ENCODE assay signal across 11 cellular contexts in the genomic region with DNA sequence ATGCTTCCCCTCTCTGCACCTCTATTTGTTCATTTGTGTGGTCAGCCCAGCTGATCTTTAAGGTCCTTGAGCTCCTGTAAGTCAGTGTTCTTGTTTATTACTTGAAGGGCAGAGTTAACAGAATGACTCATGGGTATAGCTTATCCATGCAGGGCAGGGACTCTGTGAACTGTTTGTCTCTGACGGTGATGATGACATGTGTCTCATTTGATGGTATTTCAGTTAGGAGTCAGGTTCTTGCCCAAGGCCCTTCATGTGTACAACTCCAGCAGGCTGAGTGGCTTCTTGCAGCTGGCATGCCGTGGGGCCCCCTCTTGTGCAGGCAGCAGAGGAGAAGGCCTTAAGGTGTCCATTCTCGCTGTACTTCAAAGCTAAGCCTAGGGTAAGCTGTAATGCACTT.
DNase-seq lines count a peak whose midpoint lies in the region; ATAC-seq, FAIRE-seq and TF ChIP-seq lines count a peak whose summit lies in the region.
"Had no signal": no experiment of that assay in that cellular context is flagged by ENCODE, and none has a peak within 500 bp of the region (broad histone marks: within the 10 kb centered on the region; RNA-seq: fewer than 3 reads in every experiment).

No MANE protein-coding gene starts in this region.

- TF ChIP-seq POLR2A in HepG2 (IDR thresholded peaks at IDR 0.05; ENCODE audit: insufficient read depth in 1 of 2, low read depth in 2 of 2, low read length in 2 of 2) = no peak

- no peaks in the 10 kb centered on the region for H3K36me3 Mint-ChIP-seq in activated naive CD4-positive, alpha-beta T cell treated with anti-CD3 and anti-CD28 coated beads for 36 hours (ENCODE audit: low read depth)
- peaks cover 8% of the 10 kb centered on the region for H3K36me3 Mint-ChIP-seq in progenitor cell of endocrine pancreas (ENCODE audit: insufficient read depth)
- H3K36me3 Mint-ChIP-seq: CD14-positive monocyte had no signal

- peaks cover 37% of the 10 kb centered on the region for H3K79me2 ChIP-seq in HepG2 (ENCODE audit: insufficient read depth, low read length)

- no peaks in the 10 kb centered on the region for H3K4me1 Mint-ChIP-seq in activated naive CD4-positive, alpha-beta T cell treated with anti-CD3 and anti-CD28 coated beads for 36 hours (ENCODE audit: low read depth)
- peaks cover 26% of the 10 kb centered on the region for H3K4me1 Mint-ChIP-seq in progenitor cell of endocrine pancreas (ENCODE audit: low read depth)
- H3K4me1 Mint-ChIP-seq: CD14-positive monocyte had no signal

- peaks cover 0 to 2% of the 10 kb centered on the region in 2 experiments; a peak in 2 of 5 replicates for H3K36me3 ChIP-seq in HepG2 (replicated peaks in 1 of 2; ENCODE audit: control insufficient read depth in 1 of 2, insufficient read depth in 2 of 2, low read length in 2 of 2)
- H3K36me3 ChIP-seq in H7 (replicated peaks; ENCODE audit: control insufficient read depth, insufficient read depth, low read length) = no peaks in the 10 kb centered on the region

- WGBS in HepG2 (ENCODE audit: low lambda C conversion rate) = 44% methylated on average over 3 of the region's 3 CpGs

- BruUV-seq in HepG2 (replicated peaks; lab: Mats Ljungman, UMichigan) = no TSS peak

- peak overlapping the region; percentile 8; the same call in 1 of the 2 replicates for H3K4me2 ChIP-seq in HepG2 (ENCODE audit: low read depth, low read length)

- ATAC-seq in HepG2 = peak; percentile 86

- no peaks in the 10 kb centered on the region for H3K9me3 ChIP-seq in HepG2 (ENCODE audit: low read length)
- H3K9me3 ChIP-seq: ascending aorta had no signal

- peaks cover 7% of the 10 kb centered on the region for H3K9me3 Mint-ChIP-seq in activated naive CD4-positive, alpha-beta T cell treated with anti-CD3 and anti-CD28 coated beads for 36 hours
- H3K9me3 Mint-ChIP-seq in progenitor cell of endocrine pancreas (ENCODE audit: low read depth) = no peaks in the 10 kb centered on the region

- POLR2A ChIA-PET in HepG2 (lab: Yijun Ruan, JAX) = interaction anchor here (0.6 to 4.8 kb wide), 8 partner anchors 16 to 82 kb away, joined by 3 to 67 read pairs (median 6); no protein-coding TSS in a partner anchor

- H3K27me3 ChIP-seq in HepG2 (ENCODE audit: control insufficient read depth in 1 of 2, insufficient read depth in 2 of 2, low read length in 2 of 2) = no peaks in the 10 kb centered on the region
- H3K27me3 ChIP-seq in H7 (ENCODE audit: control insufficient read depth, insufficient read depth, low read length) = peaks cover 2% of the 10 kb centered on the region; the same call in 1 of the 2 replicates
- H3K27me3 ChIP-seq: ascending aorta had no signal

- H3K27me3 Mint-ChIP-seq in activated naive CD4-positive, alpha-beta T cell treated with anti-CD3 and anti-CD28 coated beads for 36 hours (ENCODE audit: low read depth) = peaks cover 4% of the 10 kb centered on the region
- no peaks in the 10 kb centered on the region for H3K27me3 Mint-ChIP-seq in progenitor cell of endocrine pancreas

- in situ Hi-C loops in HepG2 (cut with HindIII; ENCODE audit: extremely low pct_ligation_motif_present, low pct_unique_long_range_greater_than_20kb) = no loop called here

- TF ChIP-seq EP300 in HepG2 (IDR thresholded peaks at IDR 0.05; ENCODE audit: low read depth in 2 of 2, low read length in 2 of 2) = peak; percentile 34 to 39; a peak in 2 of 4 replicates
- TF ChIP-seq EP300 in HepG2 (CRISPR knock-in tag; IDR thresholded peaks at IDR 0.05; ENCODE audit: borderline replicate concordance) = peak; percentile 55; the same call in 1 of the 2 replicates

- intact Hi-C loops in HepG2 (cut with micrococcal nuclease; ENCODE audit: unreplicated experiment) = no loop called here
- intact Hi-C loops in activated naive CD4-positive, alpha-beta T cell treated with anti-CD3 and anti-CD28 coated beads for 36 hours (cut with micrococcal nuclease) = no loop called here

- H3K4me3 ChIP-seq in HepG2 (replicated peaks in 1 of 3; ENCODE audit: insufficient read depth in 1 of 3, low read depth in 2 of 3, low read length in 3 of 3) (no peak overlapping the region), H7 (ENCODE audit: insufficient read depth, low read depth, low read length) (no peak overlapping the region)
- H3K4me3 ChIP-seq: ascending aorta had no signal

- H3K4me1 ChIP-seq in HepG2 (ENCODE audit: insufficient read depth, low read length) = peaks cover 48% of the 10 kb centered on the region

- no peak overlapping the region for H3K27ac Mint-ChIP-seq in activated naive CD4-positive, alpha-beta T cell treated with anti-CD3 and anti-CD28 coated beads for 36 hours
- no peak overlapping the region for H3K27ac Mint-ChIP-seq in progenitor cell of endocrine pancreas

- H3K9ac ChIP-seq in HepG2 (ENCODE audit: insufficient read depth, low read depth, low read length) = no peak overlapping the region

- H4K20me1 ChIP-seq in HepG2 (ENCODE audit: insufficient read depth, low read length) = no peaks in the 10 kb centered on the region

- FAIRE-seq in HepG2 (lab: Jason Lieb, UNC) = no peak

- CTCF ChIA-PET in HepG2 (lab: Yijun Ruan, JAX; ENCODE audit: low intra/inter-chr PET ratio, low total read pairs) = no interaction called here
- CTCF ChIA-PET in activated naive CD4-positive, alpha-beta T cell treated with anti-CD3 and anti-CD28 coated beads for 36 hours (lab: Charles Lee) = no interaction called here

- H3K4me3 Mint-ChIP-seq in activated naive CD4-positive, alpha-beta T cell treated with anti-CD3 and anti-CD28 coated beads for 36 hours = no peak overlapping the region
- H3K4me3 Mint-ChIP-seq in progenitor cell of endocrine pancreas (ENCODE audit: low read depth) = no peak overlapping the region
- H3K4me3 Mint-ChIP-seq: CD14-positive monocyte had no signal

- H2AFZ ChIP-seq in HepG2 (ENCODE audit: low read length) = no peak overlapping the region

- DNase-seq in AG09319 (ENCODE audit: extremely low read depth, low read depth) = peak; percentile 50
- DNase-seq in NCI-H510A treated with DMSO at 0.1 percent for 48 hours (lab: John Stamatoyannopoulos, UW) = peak; percentile 35
- peak; percentile 82 for DNase-seq in epithelial cell of prostate (ENCODE audit: low read depth, low spot score)
- DNase-seq in HepG2 (ENCODE audit: low spot score) = peak; percentile 88
- DNase-seq in H7 = no peak
- DNase-seq in activated naive CD4-positive, alpha-beta T cell treated with anti-CD3 and anti-CD28 coated beads for 36 hours = no peak
- DNase-seq in progenitor cell of endocrine pancreas (ENCODE audit: low spot score, unreplicated experiment) = no peak
- no peak for DNase-seq in T-helper 2 cell
- DNase-seq: NK-92 treated with Interleukin-12 subunit alpha and Interleukin-12 subunit beta, amount 100 ng/mL, for 24 hours had no signal

- TF ChIP-seq RAD21 in HepG2 (CRISPR knock-in tag; IDR thresholded peaks at IDR 0.05) = no peak

- peak overlapping the region; percentile 26 for H3K27ac ChIP-seq in epithelial cell of prostate
- peak overlapping the region; percentile 13 for H3K27ac ChIP-seq in HepG2 (ENCODE audit: extremely low read length, insufficient read depth, low read length)

- TF ChIP-seq CTCF in AG09319 (IDR thresholded peaks at IDR 0.05; ENCODE audit: low read depth, low read length) (no peak), HepG2 (CRISPR knock-in tag; IDR thresholded peaks at IDR 0.05) (no peak), progenitor cell of endocrine pancreas (IDR thresholded peaks at IDR 0.05; ENCODE audit: unreplicated experiment) (no peak)

TF ChIP-seq in HepG2, 621 proteins besides CTCF, POLR2A, EP300 and RAD21 (continues in another document):
- TF ChIP-seq, protein P1, sequence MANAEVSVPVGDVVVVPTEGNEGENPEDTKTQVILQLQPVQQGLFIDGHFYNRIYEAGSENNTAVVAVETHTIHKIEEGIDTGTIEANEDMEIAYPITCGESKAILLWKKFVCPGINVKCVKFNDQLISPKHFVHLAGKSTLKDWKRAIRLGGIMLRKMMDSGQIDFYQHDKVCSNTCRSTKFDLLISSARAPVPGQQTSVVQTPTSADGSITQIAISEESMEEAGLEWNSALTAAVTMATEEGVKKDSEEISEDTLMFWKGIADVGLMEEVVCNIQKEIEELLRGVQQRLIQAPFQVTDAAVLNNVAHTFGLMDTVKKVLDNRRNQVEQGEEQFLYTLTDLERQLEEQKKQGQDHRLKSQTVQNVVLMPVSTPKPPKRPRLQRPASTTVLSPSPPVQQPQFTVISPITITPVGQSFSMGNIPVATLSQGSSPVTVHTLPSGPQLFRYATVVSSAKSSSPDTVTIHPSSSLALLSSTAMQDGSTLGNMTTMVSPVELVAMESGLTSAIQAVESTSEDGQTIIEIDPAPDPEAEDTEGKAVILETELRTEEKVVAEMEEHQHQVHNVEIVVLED (CRISPR knock-in tag; IDR thresholded peaks at IDR 0.05; ENCODE audit: borderline replicate concordance) = no peak
- TF ChIP-seq KLF6 (CRISPR knock-in tag; IDR thresholded peaks at IDR 0.05) (no peak), JUNB (CRISPR knock-in tag; IDR thresholded peaks at IDR 0.05; ENCODE audit: borderline replicate concordance) (peak; percentile 36; the same call in 1 of the 2 replicates), FOXO1 (CRISPR knock-in tag; IDR thresholded peaks at IDR 0.05) (peak; percentile 31; the same call in 1 of the 2 replicates), STAT5B (CRISPR knock-in tag; IDR thresholded peaks at IDR 0.05) (no peak), THAP11 (CRISPR knock-in tag; IDR thresholded peaks at IDR 0.05) (0 out of 2 replicates have a peak, but pooled peaks have one; percentile 32), RBAK (CRISPR knock-in tag; IDR thresholded peaks at IDR 0.05) (no peak), FIP1L1 (IDR thresholded peaks at IDR 0.05; ENCODE audit: borderline replicate concordance, insufficient read depth, low read depth, low read length) (no peak), ZNF605 (CRISPR knock-in tag; IDR thresholded peaks at IDR 0.05) (no peak), ZNF460 (CRISPR knock-in tag; IDR thresholded peaks at IDR 0.05; ENCODE audit: borderline replicate concordance) (no peak), ZNF430 (CRISPR knock-in tag; IDR thresholded peaks at IDR 0.05) (no peak), NR3C1 (CRISPR knock-in tag; IDR thresholded peaks at IDR 0.05) (no peak), ZFX (CRISPR knock-in tag; IDR thresholded peaks at IDR 0.05; ENCODE audit: low read depth) (no peak)
- TF ChIP-seq, protein P2, sequence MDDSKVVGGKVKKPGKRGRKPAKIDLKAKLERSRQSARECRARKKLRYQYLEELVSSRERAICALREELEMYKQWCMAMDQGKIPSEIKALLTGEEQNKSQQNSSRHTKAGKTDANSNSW (CRISPR knock-in tag; IDR thresholded peaks at IDR 0.05; ENCODE audit: borderline replicate concordance) = no peak

Comparison
In these comparisons a context has a peak if more than half of its experiments do, and no peak if none do; other contexts are left out.
1. DNase-seq: peak in AG09319 (single experiment), NCI-H510A treated with DMSO at 0.1 percent for 48 hours (single experiment), epithelial cell of prostate (single experiment) and HepG2 (single experiment); none in H7 (single experiment), activated naive CD4-positive, alpha-beta T cell treated with anti-CD3 and anti-CD28 coated beads for 36 hours (single experiment), progenitor cell of endocrine pancreas (single experiment) and T-helper 2 cell (0 of 5).